In the genomic region with DNA sequence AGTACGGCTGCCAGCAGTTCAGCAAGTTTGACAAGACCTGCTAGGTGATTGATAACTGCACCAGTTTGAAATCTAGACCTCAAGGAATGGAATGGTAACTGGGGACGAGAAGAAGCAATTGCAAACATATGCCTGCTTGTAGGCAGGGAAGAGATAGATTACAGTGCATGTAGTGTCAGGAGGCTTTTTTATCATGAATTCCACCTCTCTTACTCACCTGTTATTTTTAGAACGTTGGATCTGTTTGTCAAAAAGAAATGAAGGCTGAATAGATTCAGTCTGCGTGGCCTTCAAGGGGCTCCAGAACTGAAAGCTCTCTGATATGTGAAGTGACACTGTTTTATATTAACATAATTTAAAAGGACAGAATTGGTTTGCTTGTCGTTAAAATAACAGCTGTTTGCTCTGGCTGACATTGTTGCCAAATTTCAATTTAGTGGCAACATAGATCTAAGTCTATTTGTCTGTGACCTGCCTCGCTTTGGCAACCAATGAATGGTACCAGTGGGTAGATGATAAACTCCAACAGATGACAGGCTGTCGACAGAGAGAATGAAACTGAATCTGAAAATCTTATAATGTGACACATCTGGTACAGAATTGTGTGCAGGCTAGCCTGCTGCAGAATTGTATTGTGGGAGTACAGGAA, we compare ENCODE assay signal across 8 cellular contexts.
DNase-seq lines count a peak whose midpoint lies in the region; ATAC-seq lines count a peak whose summit lies in the region.

No MANE protein-coding gene starts in this region.

- intact Hi-C loops in posterior cingulate gyrus (cut with DNase I) = no loop called here

- ATAC-seq in GM19351 (IDR thresholded peaks at IDR 0.05; ENCODE audit: unreplicated experiment) = peak; percentile 99
- peak; percentile 99 for ATAC-seq in HG03342 (IDR thresholded peaks at IDR 0.05; ENCODE audit: unreplicated experiment)

- peak; percentile 40 for DNase-seq in DMS 273 (lab: John Stamatoyannopoulos, UW; ENCODE audit: unreplicated experiment)
- DNase-seq in amniotic stem cell (lab: John Stamatoyannopoulos, UW) = peak; percentile 17
- peak; percentile 23 for DNase-seq in medulla oblongata (ENCODE audit: extremely low spot score)
- no peak for DNase-seq in cerebellum (ENCODE audit: low spot score)
- no peak for DNase-seq in posterior cingulate gyrus
- no peak for DNase-seq in GDM1 (lab: John Stamatoyannopoulos, UW)

Comparison
In these comparisons a context has a peak if more than half of its experiments do, and no peak if none do; other contexts are left out.
1. DNase-seq: peak in DMS 273 (single experiment), amniotic stem cell (single experiment) and medulla oblongata (single experiment); none in cerebellum (single experiment), posterior cingulate gyrus (0 of 10) and GDM1 (single experiment).